Comparison of ENCODE assay signal across 8 cellular contexts in the genomic region with DNA sequence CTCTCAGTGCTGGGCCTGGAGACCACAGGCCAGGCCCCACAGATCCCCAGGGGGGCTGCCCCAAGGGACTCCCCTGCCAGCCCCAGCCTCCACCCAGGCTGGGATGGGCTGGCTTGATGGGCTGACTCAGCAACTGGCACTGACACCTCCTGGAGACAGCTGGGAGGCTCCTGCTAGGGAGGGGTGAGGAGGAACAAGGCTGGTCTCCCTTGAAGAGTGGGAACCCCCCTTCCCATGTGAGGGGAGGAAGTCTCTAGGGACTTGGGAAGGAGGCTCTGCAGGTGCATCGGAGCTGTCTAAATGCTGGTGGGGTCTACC. TPM values are rescaled to one million over a fixed set of nuclear protein-coding genes. Genes with fewer than 3 reads are reported as not detected.
DNase-seq lines count a peak whose midpoint lies in the region; ATAC-seq, FAIRE-seq and TF ChIP-seq lines count a peak whose summit lies in the region.

No MANE protein-coding gene starts in this region.

- no peaks in the 10 kb centered on the region for H3K36me3 Mint-ChIP-seq in activated CD4-positive, alpha-beta memory T cell treated with anti-CD3 and anti-CD28 coated beads for 36 hours

- peak overlapping the region; percentile 23 for H3K4me3 Mint-ChIP-seq in activated CD4-positive, alpha-beta memory T cell treated with anti-CD3 and anti-CD28 coated beads for 36 hours

- CTCF ChIA-PET in HEK293 (lab: Yijun Ruan, JAX) (interaction anchor here (0.6 to 5.4 kb wide), 4 partner anchors 9 to 351 kb away, joined by 3 to 38 read pairs (median 4); partner anchors contain the start of gene RAB37), HepG2 (lab: Yijun Ruan, JAX; ENCODE audit: low intra/inter-chr PET ratio, low total read pairs) (no interaction called here)
- CTCF ChIA-PET in activated CD4-positive, alpha-beta memory T cell treated with anti-CD3 and anti-CD28 coated beads for 36 hours (lab: Charles Lee), result interaction anchor here (1.0 to 14.9 kb wide), 11 partner anchors 9 to 103 kb away, joined by 3 to 176 read pairs (median 32); partner anchors contain the start of genes NHERF1 and RAB37

- TF ChIP-seq EP300 in HepG2 (IDR thresholded peaks at IDR 0.05; ENCODE audit: low read depth in 2 of 2, low read length in 2 of 2) (no peak), HepG2 (CRISPR knock-in tag; IDR thresholded peaks at IDR 0.05; ENCODE audit: borderline replicate concordance) (no peak)

- no peak overlapping the region for H2AFZ ChIP-seq in HepG2 (ENCODE audit: low read length)

- DNase-seq in AG10803 (ENCODE audit: low read depth) (peak; percentile 42), HepG2 (ENCODE audit: low spot score) (no peak), HuH-7 (ENCODE audit: low spot score) (no peak), putamen (ENCODE audit: low spot score) (no peak)
- DNase-seq in activated CD4-positive, alpha-beta memory T cell treated with anti-CD3 and anti-CD28 coated beads for 36 hours, result peak; percentile 54
- DNase-seq in activated CD4-positive, alpha-beta T cell treated with anti-CD3 and anti-CD28 coated beads for 1 hour, result no peak

- TF ChIP-seq CTCF in AG10803 (conservative IDR thresholded peaks at IDR 0.05; ENCODE audit: low read length) (no peak), HEK293 (tag by site-specific recombination; IDR thresholded peaks at IDR 0.05) (no peak), HepG2 (CRISPR knock-in tag; IDR thresholded peaks at IDR 0.05) (no peak)

- TF ChIP-seq RAD21 in HepG2 (CRISPR knock-in tag; IDR thresholded peaks at IDR 0.05), result no peak

- H4K20me1 ChIP-seq in HepG2 (ENCODE audit: insufficient read depth, low read length), result peaks cover 82% of the 10 kb centered on the region

- 100% methylated on average over 1 of the region's 1 CpG for WGBS in HepG2 (ENCODE audit: low lambda C conversion rate)

- in situ Hi-C loops in HepG2 (cut with HindIII; ENCODE audit: extremely low pct_ligation_motif_present, low pct_unique_long_range_greater_than_20kb), result loop anchor here (10.0 kb wide), 1 partner anchor 324 kb away; the partner anchor contains the start of gene GPRC5C

- H3K4me1 Mint-ChIP-seq in activated CD4-positive, alpha-beta memory T cell treated with anti-CD3 and anti-CD28 coated beads for 36 hours (ENCODE audit: low read depth), result peaks cover 72% of the 10 kb centered on the region

- BruUV-seq in HepG2 (replicated peaks; lab: Mats Ljungman, UMichigan), result no TSS peak

- H3K27ac Mint-ChIP-seq in activated CD4-positive, alpha-beta memory T cell treated with anti-CD3 and anti-CD28 coated beads for 36 hours, result peak overlapping the region; percentile 85

- no peak for ATAC-seq in HepG2
- ATAC-seq in HG02884 (IDR thresholded peaks at IDR 0.05; ENCODE audit: unreplicated experiment), result no peak

- no peaks in the 10 kb centered on the region for H3K9me3 Mint-ChIP-seq in activated CD4-positive, alpha-beta memory T cell treated with anti-CD3 and anti-CD28 coated beads for 36 hours

- H3K4me1 ChIP-seq in HEK293 (ENCODE audit: control insufficient read depth, insufficient read depth, low read length) (peaks cover 14% of the 10 kb centered on the region), HepG2 (ENCODE audit: insufficient read depth, low read length) (peaks cover 99% of the 10 kb centered on the region)

- no peaks in the 10 kb centered on the region for H3K27me3 ChIP-seq in HepG2 (ENCODE audit: control insufficient read depth in 1 of 2, insufficient read depth in 2 of 2, low read length in 2 of 2)

- H3K36me3 ChIP-seq in HEK293 (ENCODE audit: control insufficient read depth in 2 of 2, insufficient read depth in 1 of 2, low read length in 2 of 2), result no peaks in the 10 kb centered on the region
- H3K36me3 ChIP-seq in HepG2 (replicated peaks in 1 of 2; ENCODE audit: control insufficient read depth in 1 of 2, insufficient read depth in 2 of 2, low read length in 2 of 2), result peaks cover 31 to 44% of the 10 kb centered on the region in 2 experiments

- H3K4me3 ChIP-seq in AG10803 (ENCODE audit: low read length), result no peak overlapping the region
- no peak overlapping the region for H3K4me3 ChIP-seq in HEK293 (ENCODE audit: low read depth, low read length)
- H3K4me3 ChIP-seq in HepG2 (replicated peaks in 1 of 3; ENCODE audit: insufficient read depth in 1 of 3, low read depth in 2 of 3, low read length in 3 of 3), result peak overlapping the region in 1 of 3 experiments; percentile 49; a peak in 1 of 6 replicates

- POLR2A ChIA-PET in HEK293 (lab: Yijun Ruan, JAX) (interaction anchor here (1.5 to 3.7 kb wide), 3 partner anchors 9 to 114 kb away, joined by 5 to 22 read pairs (median 8); partner anchors contain the start of genes FDXR and NAT9), HepG2 (lab: Yijun Ruan, JAX) (interaction anchor here (7.7 to 29.3 kb wide), 3 partner anchors 4 to 21 kb away, joined by 68 to 1459 read pairs (median 1459); partner anchors contain the start of genes NAT9, NHERF1 and RAB37)
- POLR2A ChIA-PET in activated CD4-positive, alpha-beta memory T cell treated with anti-CD3 and anti-CD28 coated beads for 36 hours (lab: Charles Lee), result interaction anchor here (1.3 to 3.0 kb wide), 2 partner anchors 9 to 10 kb away, joined by 5 to 16 read pairs; no protein-coding TSS in a partner anchor

- no peak; a peak in 1 of 4 replicates for TF ChIP-seq POLR2A in HepG2 (IDR thresholded peaks at IDR 0.05; ENCODE audit: insufficient read depth in 1 of 2, low read depth in 2 of 2, low read length in 2 of 2)

- H3K4me2 ChIP-seq in HepG2 (ENCODE audit: low read depth, low read length), result peak overlapping the region; percentile 92

- H3K27me3 Mint-ChIP-seq in activated CD4-positive, alpha-beta memory T cell treated with anti-CD3 and anti-CD28 coated beads for 36 hours, result no peaks in the 10 kb centered on the region

- FAIRE-seq in HepG2 (lab: Jason Lieb, UNC), result no peak

- intact Hi-C loops in activated CD4-positive, alpha-beta memory T cell treated with anti-CD3 and anti-CD28 coated beads for 36 hours (cut with micrococcal nuclease), result loop anchor here (1.0 to 2.0 kb wide), 2 partner anchors 8 to 16 kb away; no protein-coding TSS in a partner anchor
- intact Hi-C loops in HepG2 (cut with micrococcal nuclease; ENCODE audit: unreplicated experiment), result no loop called here

- H3K9ac ChIP-seq in HepG2 (ENCODE audit: insufficient read depth, low read depth, low read length), result no peak overlapping the region

- H3K9me3 ChIP-seq in HEK293 (ENCODE audit: control insufficient read depth, insufficient read depth, low read depth, low read length) (no peaks in the 10 kb centered on the region), HepG2 (ENCODE audit: low read length) (no peaks in the 10 kb centered on the region)

- peaks cover 95% of the 10 kb centered on the region for H3K79me2 ChIP-seq in HepG2 (ENCODE audit: insufficient read depth, low read length)

- H3K27ac ChIP-seq in HEK293 (ENCODE audit: extremely low read depth, low read depth, low read length) (peak overlapping the region; percentile 4; the same call in 1 of the 2 replicates), HepG2 (ENCODE audit: extremely low read length, insufficient read depth, low read length) (peak overlapping the region; percentile 64)

RNA-seq across cellular contexts. Expression of gene NHERF1, which starts 10.4 kb away (rescaled TPM):
- 100 to 1,000 TPM; 136 TPM for total RNA-seq in activated CD4-positive, alpha-beta memory T cell treated with anti-CD3 and anti-CD28 coated beads for 36 hours
- total RNA-seq in HepG2 (2016; rRNA removed; fragmentation: Illumina TruSeq; extraction: Trizol), result 138 and 169 TPM in 2 replicates
- total RNA-seq in HepG2 (2016; cell fraction: cytosol; rRNA removed; fragmentation: Illumina TruSeq; extraction: Trizol; ENCODE audit: low read depth), result 27.0 and 28.2 TPM in 2 replicates
- total RNA-seq in HepG2 (2016; cell fraction: insoluble cytoplasmic fraction; rRNA removed; fragmentation: Illumina TruSeq; extraction: Trizol), result 118 and 171 TPM in 2 replicates
- total RNA-seq in HepG2 (2016; cell fraction: membrane; rRNA removed; fragmentation: Illumina TruSeq; extraction: Trizol), result 64.4 and 79.9 TPM in 2 replicates
- total RNA-seq in HepG2 (2016; cell fraction: nucleus; rRNA removed; fragmentation: Illumina TruSeq; extraction: Trizol), result 75.3 and 85.2 TPM in 2 replicates
- 266 and 269 TPM in 2 replicates for polyA plus RNA-seq in HepG2 (2011; rRNA removed)
- polyA plus RNA-seq in HepG2 (2011; cell fraction: cytosol; rRNA removed), result 232 and 243 TPM in 2 replicates
- polyA plus RNA-seq in HepG2 (2011; cell fraction: nucleus; rRNA removed), result 152 and 164 TPM in 2 replicates
- polyA plus RNA-seq in HepG2 (2012), result 209 and 226 TPM in 2 replicates
- 52.4 and 55.7 TPM in 2 replicates for polyA plus RNA-seq in HepG2 (2016; cell fraction: cytosol; fragmentation: Illumina TruSeq; extraction: Trizol; ENCODE audit: low read depth)
- 275 and 359 TPM in 2 replicates for polyA plus RNA-seq in HepG2 (2016; cell fraction: insoluble cytoplasmic fraction; fragmentation: Illumina TruSeq; extraction: Trizol; ENCODE audit: low read depth)
- 109 and 126 TPM in 2 replicates for polyA plus RNA-seq in HepG2 (2016; cell fraction: membrane; fragmentation: Illumina TruSeq; extraction: Trizol; ENCODE audit: low read depth)
- 248 and 253 TPM in 2 replicates for polyA plus RNA-seq in HepG2 (2016; cell fraction: nucleus; fragmentation: Illumina TruSeq; extraction: Trizol; ENCODE audit: insufficient read depth, low read depth)
- polyA minus RNA-seq in HepG2 (2011; rRNA and poly(A)+ RNA removed; ENCODE audit: low replicate concordance), result 92.0 and 295 TPM in 2 replicates
- 130 and 139 TPM in 2 replicates for polyA minus RNA-seq in HepG2 (2011; cell fraction: cytosol; rRNA and poly(A)+ RNA removed)
- polyA minus RNA-seq in HepG2 (2011; cell fraction: nucleus; rRNA and poly(A)+ RNA removed), result 62.8 and 68.1 TPM in 2 replicates

RNA-seq across cellular contexts. Expression of gene NAT9, which starts 17.3 kb away (rescaled TPM):
- 10 to 100 TPM; 42.9 to 46.9 TPM for total RNA-seq in activated CD4-positive, alpha-beta memory T cell treated with anti-CD3 and anti-CD28 coated beads for 36 hours
- 37.6 and 44.2 TPM in 2 replicates for total RNA-seq in HepG2 (2016; rRNA removed; fragmentation: Illumina TruSeq; extraction: Trizol)
- total RNA-seq in HepG2 (2016; cell fraction: cytosol; rRNA removed; fragmentation: Illumina TruSeq; extraction: Trizol; ENCODE audit: low read depth), result 16.5 and 18.6 TPM in 2 replicates
- total RNA-seq in HepG2 (2016; cell fraction: insoluble cytoplasmic fraction; rRNA removed; fragmentation: Illumina TruSeq; extraction: Trizol), result 38.7 and 44.6 TPM in 2 replicates
- total RNA-seq in HepG2 (2016; cell fraction: membrane; rRNA removed; fragmentation: Illumina TruSeq; extraction: Trizol), result 25.6 and 29.9 TPM in 2 replicates
- total RNA-seq in HepG2 (2016; cell fraction: nucleus; rRNA removed; fragmentation: Illumina TruSeq; extraction: Trizol), result 44.5 and 46.0 TPM in 2 replicates
- 39.7 and 49.8 TPM in 2 replicates for polyA plus RNA-seq in HepG2 (2011; rRNA removed)
- polyA plus RNA-seq in HepG2 (2011; cell fraction: cytosol; rRNA removed), result 37.1 and 45.5 TPM in 2 replicates
- 152 and 183 TPM in 2 replicates for polyA plus RNA-seq in HepG2 (2011; cell fraction: nucleus; rRNA removed)
- polyA plus RNA-seq in HepG2 (2012), result 37.3 and 50.6 TPM in 2 replicates
- polyA plus RNA-seq in HepG2 (2016; cell fraction: cytosol; fragmentation: Illumina TruSeq; extraction: Trizol; ENCODE audit: low read depth), result 8.7 and 8.9 TPM in 2 replicates
- 35.3 and 35.8 TPM in 2 replicates for polyA plus RNA-seq in HepG2 (2016; cell fraction: insoluble cytoplasmic fraction; fragmentation: Illumina TruSeq; extraction: Trizol; ENCODE audit: low read depth)
- polyA plus RNA-seq in HepG2 (2016; cell fraction: membrane; fragmentation: Illumina TruSeq; extraction: Trizol; ENCODE audit: low read depth), result 17.6 and 19.9 TPM in 2 replicates
- polyA plus RNA-seq in HepG2 (2016; cell fraction: nucleus; fragmentation: Illumina TruSeq; extraction: Trizol; ENCODE audit: insufficient read depth, low read depth), result 74.0 and 80.9 TPM in 2 replicates
- 32.3 and 53.7 TPM in 2 replicates for polyA minus RNA-seq in HepG2 (2011; rRNA and poly(A)+ RNA removed; ENCODE audit: low replicate concordance)
- polyA minus RNA-seq in HepG2 (2011; cell fraction: cytosol; rRNA and poly(A)+ RNA removed), result 12.7 and 14.7 TPM in 2 replicates
- 56.3 and 64.3 TPM in 2 replicates for polyA minus RNA-seq in HepG2 (2011; cell fraction: nucleus; rRNA and poly(A)+ RNA removed)

RNA-seq across cellular contexts. Expression of gene RAB37, which starts 21.7 kb away (rescaled TPM):
- total RNA-seq in activated CD4-positive, alpha-beta memory T cell treated with anti-CD3 and anti-CD28 coated beads for 36 hours, result 1 to 10 TPM; 6.5 to 7.0 TPM
- total RNA-seq in HepG2 (2016; rRNA removed; fragmentation: Illumina TruSeq; extraction: Trizol), result 0.91 and 1.1 TPM in 2 replicates
- total RNA-seq in HepG2 (2016; cell fraction: cytosol; rRNA removed; fragmentation: Illumina TruSeq; extraction: Trizol; ENCODE audit: low read depth), result 0.30 TPM in 1 of 2 replicates, not detected in the other
- total RNA-seq in HepG2 (2016; cell fraction: insoluble cytoplasmic fraction; rRNA removed; fragmentation: Illumina TruSeq; extraction: Trizol), result 0.73 and 1.0 TPM in 2 replicates
- total RNA-seq in HepG2 (2016; cell fraction: membrane; rRNA removed; fragmentation: Illumina TruSeq; extraction: Trizol), result 0.83 and 0.93 TPM in 2 replicates
- 0.96 and 1.3 TPM in 2 replicates for total RNA-seq in HepG2 (2016; cell fraction: nucleus; rRNA removed; fragmentation: Illumina TruSeq; extraction: Trizol)
- 3.7 and 4.7 TPM in 2 replicates for polyA plus RNA-seq in HepG2 (2011; rRNA removed)
- polyA plus RNA-seq in HepG2 (2011; cell fraction: cytosol; rRNA removed), result 2.1 and 2.8 TPM in 2 replicates
- polyA plus RNA-seq in HepG2 (2011; cell fraction: nucleus; rRNA removed), result 7.0 and 8.4 TPM in 2 replicates
- 1.8 and 2.4 TPM in 2 replicates for polyA plus RNA-seq in HepG2 (2012)
- 0.18 and 0.22 TPM in 2 replicates for polyA plus RNA-seq in HepG2 (2016; cell fraction: cytosol; fragmentation: Illumina TruSeq; extraction: Trizol; ENCODE audit: low read depth)
- 0.83 and 0.93 TPM in 2 replicates for polyA plus RNA-seq in HepG2 (2016; cell fraction: insoluble cytoplasmic fraction; fragmentation: Illumina TruSeq; extraction: Trizol; ENCODE audit: low read depth)
- 0.48 and 0.49 TPM in 2 replicates for polyA plus RNA-seq in HepG2 (2016; cell fraction: membrane; fragmentation: Illumina TruSeq; extraction: Trizol; ENCODE audit: low read depth)
- polyA plus RNA-seq in HepG2 (2016; cell fraction: nucleus; fragmentation: Illumina TruSeq; extraction: Trizol; ENCODE audit: insufficient read depth, low read depth), result 2.4 and 2.8 TPM in 2 replicates
- polyA minus RNA-seq in HepG2 (2011; rRNA and poly(A)+ RNA removed; ENCODE audit: low replicate concordance), result 2.2 TPM in 1 of 2 replicates, not detected in the other
- polyA minus RNA-seq in HepG2 (2011; cell fraction: cytosol; rRNA and poly(A)+ RNA removed), result 0.70 and 2.0 TPM in 2 replicates
- 1.4 and 1.7 TPM in 2 replicates for polyA minus RNA-seq in HepG2 (2011; cell fraction: nucleus; rRNA and poly(A)+ RNA removed)

RNA-seq across cellular contexts. Expression of gene CD300LF, which starts 46.1 kb away (rescaled TPM):
- total RNA-seq in activated CD4-positive, alpha-beta memory T cell treated with anti-CD3 and anti-CD28 coated beads for 36 hours, result not detected
- not detected in 2 replicates for total RNA-seq in HepG2 (2016; rRNA removed; fragmentation: Illumina TruSeq; extraction: Trizol)
- total RNA-seq in HepG2 (2016; cell fraction: cytosol; rRNA removed; fragmentation: Illumina TruSeq; extraction: Trizol; ENCODE audit: low read depth), result not detected in 2 replicates
- total RNA-seq in HepG2 (2016; cell fraction: insoluble cytoplasmic fraction; rRNA removed; fragmentation: Illumina TruSeq; extraction: Trizol), result not detected in 2 replicates
- not detected in 2 replicates for total RNA-seq in HepG2 (2016; cell fraction: membrane; rRNA removed; fragmentation: Illumina TruSeq; extraction: Trizol)
- total RNA-seq in HepG2 (2016; cell fraction: nucleus; rRNA removed; fragmentation: Illumina TruSeq; extraction: Trizol), result not detected in 2 replicates
- polyA plus RNA-seq in HepG2 (2011; rRNA removed), result not detected in 2 replicates
- polyA plus RNA-seq in HepG2 (2011; cell fraction: cytosol; rRNA removed), result not detected in 2 replicates
- not detected in 2 replicates for polyA plus RNA-seq in HepG2 (2011; cell fraction: nucleus; rRNA removed)
- not detected in 2 replicates for polyA plus RNA-seq in HepG2 (2012)
- polyA plus RNA-seq in HepG2 (2016; cell fraction: cytosol; fragmentation: Illumina TruSeq; extraction: Trizol; ENCODE audit: low read depth), result not detected in 2 replicates
- polyA plus RNA-seq in HepG2 (2016; cell fraction: insoluble cytoplasmic fraction; fragmentation: Illumina TruSeq; extraction: Trizol; ENCODE audit: low read depth), result not detected in 2 replicates
- not detected in 2 replicates for polyA plus RNA-seq in HepG2 (2016; cell fraction: membrane; fragmentation: Illumina TruSeq; extraction: Trizol; ENCODE audit: low read depth)
- polyA plus RNA-seq in HepG2 (2016; cell fraction: nucleus; fragmentation: Illumina TruSeq; extraction: Trizol; ENCODE audit: insufficient read depth, low read depth), result not detected in 2 replicates
- polyA minus RNA-seq in HepG2 (2011; rRNA and poly(A)+ RNA removed; ENCODE audit: low replicate concordance), result not detected in 2 replicates
- polyA minus RNA-seq in HepG2 (2011; cell fraction: cytosol; rRNA and poly(A)+ RNA removed), result not detected in 2 replicates
- not detected in 2 replicates for polyA minus RNA-seq in HepG2 (2011; cell fraction: nucleus; rRNA and poly(A)+ RNA removed)

Comparison
In these comparisons a context has a peak if more than half of its experiments do, and no peak if none do; other contexts are left out.
1. DNase-seq: peak in AG10803 (single experiment) and activated CD4-positive, alpha-beta memory T cell treated with anti-CD3 and anti-CD28 coated beads for 36 hours (single experiment); none in HepG2 (single experiment), HuH-7 (single experiment), putamen (single experiment) and activated CD4-positive, alpha-beta T cell treated with anti-CD3 and anti-CD28 coated beads for 1 hour (single experiment).